21 cellular contexts compared by ENCODE assay signal in genomic region chr1:29084196-29084521, GRCh38. TPM values are rescaled to one million over a fixed set of nuclear protein-coding genes. Genes with fewer than 3 reads are reported as not detected.
"Had no signal": no experiment of that assay in that cellular context is flagged by ENCODE, and none has a peak within 500 bp of the region (broad histone marks: within the 10 kb centered on the region; RNA-seq: fewer than 3 reads in every experiment).

No MANE protein-coding gene starts in this region.

- H3K36me3 Mint-ChIP-seq: natural killer cell, WTC11 had no signal

- H3K4me1 Mint-ChIP-seq: activated CD4-positive, alpha-beta memory T cell treated with anti-CD3 and anti-CD28 coated beads, Interleukin-2, amount 10 ng/mL, durations not matched to agents 7 days and 5 days; natural killer cell had no signal

- H3K27ac ChIP-seq: body of pancreas, coronary artery, esophagus muscularis mucosa, hepatocyte, left lung, right atrium auricular region, skin epidermis had no signal

- H3K27me3 ChIP-seq: body of pancreas, esophagus muscularis mucosa, hepatocyte, left lung, right atrium auricular region had no signal

- ATAC-seq: body of pancreas, left lung, mucosa of descending colon, natural killer cell, WTC11 had no signal

- H3K27ac Mint-ChIP-seq: activated CD4-positive, alpha-beta memory T cell treated with anti-CD3 and anti-CD28 coated beads, Interleukin-2, amount 10 ng/mL, durations not matched to agents 7 days and 5 days; WTC11 had no signal

- H3K9me3 Mint-ChIP-seq: activated CD4-positive, alpha-beta memory T cell treated with anti-CD3 and anti-CD28 coated beads, Interleukin-2, amount 10 ng/mL, durations not matched to agents 7 days and 5 days; natural killer cell; WTC11 had no signal

- H3K27me3 Mint-ChIP-seq: activated CD4-positive, alpha-beta memory T cell treated with anti-CD3 and anti-CD28 coated beads, Interleukin-2, amount 10 ng/mL, durations not matched to agents 7 days and 5 days had no signal

- H3K36me3 ChIP-seq: esophagus muscularis mucosa, right atrium auricular region had no signal

- H3K4me3 ChIP-seq: body of pancreas, coronary artery, esophagus muscularis mucosa, hepatocyte, left lung, mucosa of descending colon, right atrium auricular region, skin epidermis had no signal

- H2AFZ ChIP-seq: hepatocyte had no signal

- H3K79me2 ChIP-seq: hepatocyte had no signal

- DNase-seq: activated CD4-positive, alpha-beta memory T cell treated with anti-CD3 and anti-CD28 coated beads, Interleukin-2, amount 10 ng/mL, durations not matched to agents 7 days and 5 days; activated CD4-positive, alpha-beta T cell treated with anti-CD3 and anti-CD28 coated beads for 4 hours; activated CD8-positive, alpha-beta memory T cell treated with anti-CD3 and anti-CD28 coated beads, Interleukin-2, amount 50 U/mL, for 4 hours; activated naive CD4-positive, alpha-beta T cell treated with anti-CD3 and anti-CD28 coated beads, Interleukin-2, amount 50 U/mL, for 16 hours; amygdala; body of pancreas; central memory CD4-positive, alpha-beta T cell; kidney; left lung; mucosa of descending colon; natural killer cell; stimulated activated CD4-positive, alpha-beta T cell treated with anti-CD3 and anti-CD28 coated beads, Interleukin-4, amount 100 ng/mL, for 24 hours; stimulated activated naive CD4-positive, alpha-beta T cell treated with Interleukin-2 at 50 U/mL for 16 hours; SW 1271 had no signal

- H3K9me3 ChIP-seq: body of pancreas, esophagus muscularis mucosa, left lung, mucosa of descending colon, right atrium auricular region had no signal

- H3K4me1 ChIP-seq: body of pancreas, esophagus muscularis mucosa, left lung, right atrium auricular region had no signal

- H3K4me2 ChIP-seq: hepatocyte had no signal

- H3K4me3 Mint-ChIP-seq: activated CD4-positive, alpha-beta memory T cell treated with anti-CD3 and anti-CD28 coated beads, Interleukin-2, amount 10 ng/mL, durations not matched to agents 7 days and 5 days; natural killer cell; WTC11 had no signal

RNA-seq across cellular contexts. Expression of gene TMEM200B, which starts 39.5 kb away (rescaled TPM):
- total RNA-seq: activated CD4-positive, alpha-beta memory T cell treated with anti-CD3 and anti-CD28 coated beads, Interleukin-2, amount 10 ng/mL, durations not matched to agents 7 days and 5 days; natural killer cell; T-helper 2 cell treated with Interferon-gamma antibody and Interleukin-4, amounts not matched to agents 100 ng/mL and 5 ng/mL, for 36 hours had no signal
